3 cellular contexts compared by ENCODE assay signal in genomic region chr3:81072591-81072990, GRCh38.
"Had no signal": no experiment of that assay in that cellular context is flagged by ENCODE, and none has a peak within 500 bp of the region (broad histone marks: within the 10 kb centered on the region; RNA-seq: fewer than 3 reads in every experiment).

No MANE protein-coding gene starts in this region.

- H3K4me3 ChIP-seq: GM12878 had no signal

- ATAC-seq: GM12878 had no signal

- DNase-seq: GDM1, GF-D8 had no signal
